17 cellular contexts compared by ENCODE assay signal in the genomic region with DNA sequence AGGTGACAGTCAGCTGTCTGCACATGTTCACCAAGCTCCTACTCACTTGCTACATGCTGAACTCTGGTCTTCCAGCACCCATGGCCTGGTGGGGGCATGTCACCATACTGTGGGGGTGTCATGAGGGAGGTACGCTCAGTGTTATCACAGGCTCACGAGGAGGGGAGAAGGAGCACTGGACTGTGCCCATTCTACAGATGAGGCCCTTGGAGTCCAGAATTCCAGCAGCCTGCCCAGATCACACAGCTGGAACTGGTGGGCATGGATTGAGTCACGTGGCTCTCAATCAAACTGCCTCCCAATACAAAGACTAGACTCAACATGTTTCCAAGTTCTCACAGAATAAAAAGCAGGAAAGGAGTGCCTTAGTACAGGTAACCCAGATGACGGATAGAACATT. TPM values are rescaled to one million over a fixed set of nuclear protein-coding genes. Genes with fewer than 3 reads are reported as not detected.
A peak's percentile ranks its signal among the peaks of the same experiment; 100 is the strongest.
DNase-seq lines count a peak whose midpoint lies in the region; TF ChIP-seq lines count a peak whose summit lies in the region.
"Had no signal": no experiment of that assay in that cellular context is flagged by ENCODE, and none has a peak within 500 bp of the region (broad histone marks: within the 10 kb centered on the region; RNA-seq: fewer than 3 reads in every experiment).

No MANE protein-coding gene starts in this region.

- H3K4me1 ChIP-seq in H9 (ENCODE audit: insufficient read depth, low read length) (peaks cover 13% of the 10 kb centered on the region), endodermal cell (ENCODE audit: control insufficient read depth, insufficient read depth, low read length) (peaks cover 31% of the 10 kb centered on the region), neural progenitor cell (peaks cover 47% of the 10 kb centered on the region)

- H3K79me2 ChIP-seq in H9 (ENCODE audit: insufficient read depth, low read length) (peaks cover 51% of the 10 kb centered on the region; the same call in 1 of the 2 replicates), neural progenitor cell (ENCODE audit: low read depth) (peaks cover under 1% of the 10 kb centered on the region)

- H4K91ac ChIP-seq in H9 (ENCODE audit: insufficient read length, low read depth, low read length): no peak overlapping the region

- H2BK20ac ChIP-seq in H9 (ENCODE audit: low read depth, low read length, poor library complexity, severe bottlenecking): no peak overlapping the region

- H2BK12ac ChIP-seq in H9 (ENCODE audit: insufficient read length, low read depth, low read length): no peak overlapping the region

- H4K8ac ChIP-seq in H9 (replicated peaks; ENCODE audit: insufficient read length, low read depth, low read length): no peak overlapping the region

- no peak overlapping the region for H2AK5ac ChIP-seq in H9 (ENCODE audit: insufficient read length, low read length)

- H2BK5ac ChIP-seq in H9 (ENCODE audit: insufficient read length, low read length): no peak overlapping the region

- H3K9me3 ChIP-seq in H9 (ENCODE audit: control insufficient read depth, low read depth, low read length): no peaks in the 10 kb centered on the region
- H3K9me3 ChIP-seq in endodermal cell (ENCODE audit: control insufficient read depth, low read length): no peaks in the 10 kb centered on the region
- no peaks in the 10 kb centered on the region for H3K9me3 ChIP-seq in neural progenitor cell (ENCODE audit: low read depth)
- H3K9me3 ChIP-seq: BLaER1 had no signal

- no peak overlapping the region for H4K5ac ChIP-seq in H9 (ENCODE audit: insufficient read length, low read depth, low read length)

- no peak overlapping the region for H3K56ac ChIP-seq in H9 (ENCODE audit: insufficient read length, low read depth, low read length)

- H3K23ac ChIP-seq in H9 (ENCODE audit: insufficient read length, low read depth, low read length): no peak overlapping the region

- H3K27ac ChIP-seq in H9 (ENCODE audit: insufficient read length, low read depth, low read length) (no peak overlapping the region), endodermal cell (ENCODE audit: low read depth, low read length) (peak overlapping the region; percentile 20), neural progenitor cell (no peak overlapping the region)
- H3K27ac ChIP-seq: 22Rv1, BLaER1 had no signal

- no peak for DNase-seq in activated T-cell treated with anti-CD3 and anti-CD28 coated beads, Interleukin-2, amount 50 U/mL, for 24 hours
- DNase-seq in activated T-cell treated with anti-CD3 and anti-CD28 coated beads, Interleukin-2, amount 50 U/mL, for 48 hours: no peak
- no peak for DNase-seq in H9
- no peak for DNase-seq in endodermal cell
- DNase-seq in neural progenitor cell (ENCODE audit: low spot score): no peak
- no peak for DNase-seq in SW 1271 (lab: John Stamatoyannopoulos, UW)
- no peak for DNase-seq in NCI-H2227 treated with DMSO at 0.1 percent for 48 hours (lab: John Stamatoyannopoulos, UW)
- no peak for DNase-seq in AG20443 (ENCODE audit: low spot score)
- DNase-seq: COR-L47, Karpas-422, MM.1S, NCI-H1105, NCI-H446, PC-3 had no signal

- WGBS in H9 (ENCODE audit: extremely low coverage, insufficient read length, low lambda C conversion rate): no CpG with 5 or more reads among the region's 4 CpGs
- 92 to 100% methylated on average over 1 to 4 of the region's 4 CpGs for WGBS in endodermal cell (ENCODE audit: insufficient coverage in 1 of 2, insufficient read length in 1 of 2), 2 experiments

- no peak overlapping the region for H3K4ac ChIP-seq in H9 (ENCODE audit: low read depth, low read length)

- H3K27ac Mint-ChIP-seq in activated T-cell treated with anti-CD3 and anti-CD28 coated beads, Interleukin-2, amount 50 U/mL, for 24 hours: peak overlapping the region; percentile 12
- H3K27ac Mint-ChIP-seq in H9 (peak overlapping the region in 2 of 3 experiments; percentile 11 to 86; a peak in 4 of 7 replicates), endodermal cell (peak overlapping the region; percentile 74), neural progenitor cell (no peak overlapping the region)

- H4K20me1 ChIP-seq in H9 (ENCODE audit: control insufficient read depth, insufficient read depth, insufficient read length): peaks cover 3% of the 10 kb centered on the region
- H4K20me1 ChIP-seq in neural progenitor cell (ENCODE audit: low read depth): peaks cover 2% of the 10 kb centered on the region
- H4K20me1 ChIP-seq: BLaER1 had no signal

- no peaks in the 10 kb centered on the region; the same call in 1 of the 2 replicates for H3K27me3 ChIP-seq in H9 (ENCODE audit: insufficient read depth, low read length)
- H3K27me3 ChIP-seq in endodermal cell (ENCODE audit: control insufficient read depth, insufficient read depth, low read length, poor library complexity, severe bottlenecking): no peaks in the 10 kb centered on the region
- H3K27me3 ChIP-seq in neural progenitor cell: peaks cover 17% of the 10 kb centered on the region
- H3K27me3 ChIP-seq: BLaER1 had no signal

- no peaks in the 10 kb centered on the region for H3K23me2 ChIP-seq in H9 (ENCODE audit: insufficient read length, low read depth, low read length, poor library complexity, severe bottlenecking)

- no peaks in the 10 kb centered on the region for H3K27me3 Mint-ChIP-seq in activated T-cell treated with anti-CD3 and anti-CD28 coated beads, Interleukin-2, amount 50 U/mL, for 24 hours
- no peaks in the 10 kb centered on the region for H3K27me3 Mint-ChIP-seq in H9 (ENCODE audit: low read depth)
- H3K27me3 Mint-ChIP-seq in endodermal cell (ENCODE audit: insufficient read depth): no peaks in the 10 kb centered on the region
- peaks cover 2% of the 10 kb centered on the region for H3K27me3 Mint-ChIP-seq in neural progenitor cell (ENCODE audit: insufficient read depth, low read depth)

- no peak overlapping the region for H3T11ph ChIP-seq in H9 (ENCODE audit: low read length)

- no peak overlapping the region for H2BK15ac ChIP-seq in H9 (ENCODE audit: low read depth, low read length)

- H2BK120ac ChIP-seq in H9 (ENCODE audit: low read depth, low read length, poor library complexity, severe bottlenecking): no peak overlapping the region

- no peak overlapping the region; the same call in 1 of the 2 replicates for H3K14ac ChIP-seq in H9 (ENCODE audit: insufficient read depth, low read length)

- H3K4me2 ChIP-seq in H9 (ENCODE audit: insufficient read depth, insufficient read length, low read length) (no peak overlapping the region), neural progenitor cell (peak overlapping the region; percentile 69)
- H3K4me2 ChIP-seq: BLaER1 had no signal

- peaks cover 68% of the 10 kb centered on the region for H3K36me3 ChIP-seq in endodermal cell (ENCODE audit: control insufficient read depth, insufficient read depth, low read length)
- H3K36me3 ChIP-seq in neural progenitor cell: peaks cover 3% of the 10 kb centered on the region

- H3K9ac ChIP-seq in H9 (ENCODE audit: extremely low read depth, insufficient read length, low read length) (no peak overlapping the region), endodermal cell (ENCODE audit: extremely low read depth, low read length, poor library complexity, severe bottlenecking) (no peak overlapping the region), neural progenitor cell (no peak overlapping the region)
- H3K9ac ChIP-seq: BLaER1 had no signal

- peaks cover 3% of the 10 kb centered on the region for H3K9me3 Mint-ChIP-seq in activated T-cell treated with anti-CD3 and anti-CD28 coated beads, Interleukin-2, amount 50 U/mL, for 24 hours
- H3K9me3 Mint-ChIP-seq in H9 (no peaks in the 10 kb centered on the region), endodermal cell (no peaks in the 10 kb centered on the region), neural progenitor cell (no peaks in the 10 kb centered on the region)

- peaks cover 76% of the 10 kb centered on the region for H3K4me1 Mint-ChIP-seq in activated T-cell treated with anti-CD3 and anti-CD28 coated beads, Interleukin-2, amount 50 U/mL, for 24 hours (ENCODE audit: low read depth)
- H3K4me1 Mint-ChIP-seq in H9 (peaks cover 51 to 59% of the 10 kb centered on the region in 2 experiments), endodermal cell (peaks cover 68% of the 10 kb centered on the region), neural progenitor cell (peaks cover 74% of the 10 kb centered on the region)

- H2AFZ ChIP-seq in H9 (ENCODE audit: low read length): no peak overlapping the region
- H2AFZ ChIP-seq in neural progenitor cell (replicated peaks): no peak overlapping the region

- peaks cover 29% of the 10 kb centered on the region for H3K79me1 ChIP-seq in H9 (ENCODE audit: insufficient read depth, low read depth, low read length, poor library complexity, severe bottlenecking)

- peaks cover 48% of the 10 kb centered on the region for H3K36me3 Mint-ChIP-seq in activated T-cell treated with anti-CD3 and anti-CD28 coated beads, Interleukin-2, amount 50 U/mL, for 24 hours (ENCODE audit: low read depth)
- peaks cover 27 to 66% (median 51%) of the 10 kb centered on the region in 3 experiments; a peak in 6 of 7 replicates for H3K36me3 Mint-ChIP-seq in H9 (ENCODE audit: insufficient read depth in 1 of 3, low read depth in 3 of 3)
- H3K36me3 Mint-ChIP-seq in endodermal cell (ENCODE audit: low read depth): peaks cover 66% of the 10 kb centered on the region
- peaks cover 62% of the 10 kb centered on the region for H3K36me3 Mint-ChIP-seq in neural progenitor cell

- TF ChIP-seq CTCF in H9 (conservative IDR thresholded peaks at IDR 0.05): no peak
- no peak for TF ChIP-seq CTCF in endodermal cell (conservative IDR thresholded peaks at IDR 0.05)
- TF ChIP-seq CTCF in neural progenitor cell (IDR thresholded peaks at IDR 0.05): no peak

- H3F3A ChIP-seq in neural progenitor cell (ENCODE audit: low read depth): peaks cover 24% of the 10 kb centered on the region

- peak overlapping the region; percentile 33 for H3K4me3 ChIP-seq in endodermal cell (ENCODE audit: low read length)
- no peak overlapping the region for H3K4me3 ChIP-seq in neural progenitor cell
- H3K4me3 ChIP-seq: BLaER1, GM12878 had no signal

- H3K18ac ChIP-seq in H9 (ENCODE audit: insufficient read length, low read depth, low read length): no peak overlapping the region

- H3K4me3 Mint-ChIP-seq in activated T-cell treated with anti-CD3 and anti-CD28 coated beads, Interleukin-2, amount 50 U/mL, for 24 hours: no peak overlapping the region
- H3K4me3 Mint-ChIP-seq in H9 (peak overlapping the region in 1 of 2 experiments; percentile 8; a peak in 1 of 5 replicates), endodermal cell (peak overlapping the region; percentile 33), neural progenitor cell (peak overlapping the region; percentile 77)

RNA-seq across cellular contexts. Expression of a gene that starts 10.7 kb away (rescaled TPM):
- 35.0 and 35.6 TPM in 2 replicates for total RNA-seq in H9 (2021)
- 10 to 100 TPM; 40.1 to 53.2 TPM for total RNA-seq in endodermal cell
- 74.8 TPM for polyA plus RNA-seq in endodermal cell (2013, experiment 1 of 2)
- polyA plus RNA-seq in endodermal cell (2013, experiment 2 of 2): 73.2 TPM
- 21.8 and 22.0 TPM in 2 replicates for total RNA-seq in neural progenitor cell (ENCODE audit: low replicate concordance)
